Comparison of ENCODE assay signal across 1 cellular context in genomic region chr5:134873987-134874830, GRCh38.
A peak's percentile ranks its signal among the peaks of the same experiment; 100 is the strongest.
TF ChIP-seq lines count a peak whose summit lies in the region.

TSS of gene TXNDC15 (plus strand) at chr5:134874371. CDS start at chr5:134874428, 57 bp downstream.

TF ChIP-seq in K562, 482 proteins besides CTCF, POLR2A, EP300 and RAD21 (continued from another document and continues in another):
- TF ChIP-seq, protein P1, sequence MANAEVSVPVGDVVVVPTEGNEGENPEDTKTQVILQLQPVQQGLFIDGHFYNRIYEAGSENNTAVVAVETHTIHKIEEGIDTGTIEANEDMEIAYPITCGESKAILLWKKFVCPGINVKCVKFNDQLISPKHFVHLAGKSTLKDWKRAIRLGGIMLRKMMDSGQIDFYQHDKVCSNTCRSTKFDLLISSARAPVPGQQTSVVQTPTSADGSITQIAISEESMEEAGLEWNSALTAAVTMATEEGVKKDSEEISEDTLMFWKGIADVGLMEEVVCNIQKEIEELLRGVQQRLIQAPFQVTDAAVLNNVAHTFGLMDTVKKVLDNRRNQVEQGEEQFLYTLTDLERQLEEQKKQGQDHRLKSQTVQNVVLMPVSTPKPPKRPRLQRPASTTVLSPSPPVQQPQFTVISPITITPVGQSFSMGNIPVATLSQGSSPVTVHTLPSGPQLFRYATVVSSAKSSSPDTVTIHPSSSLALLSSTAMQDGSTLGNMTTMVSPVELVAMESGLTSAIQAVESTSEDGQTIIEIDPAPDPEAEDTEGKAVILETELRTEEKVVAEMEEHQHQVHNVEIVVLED (CRISPR knock-in tag; IDR thresholded peaks at IDR 0.05): peak; percentile 59
- TF ChIP-seq ZNF184 (CRISPR knock-in tag; IDR thresholded peaks at IDR 0.05) (no peak), BRD4 (IDR thresholded peaks at IDR 0.05) (0 out of 2 replicates have a peak, but pooled peaks have one; percentile 7), CXXC5 (CRISPR knock-in tag; IDR thresholded peaks at IDR 0.05) (peak; percentile 81), ARNT (IDR thresholded peaks at IDR 0.05) (no peak), ZNF740 (CRISPR knock-in tag; IDR thresholded peaks at IDR 0.05) (peak; percentile 16; the same call in 1 of the 2 replicates), ZNF740 (tag; IDR thresholded peaks at IDR 0.05) (no peak), TAF1 (IDR thresholded peaks at IDR 0.05; ENCODE audit: control insufficient read depth, extremely low read depth, insufficient read depth, low read length, severe bottlenecking) (peak; percentile 94), ZNF217 (CRISPR knock-in tag; IDR thresholded peaks at IDR 0.05) (no peak), DMBX1 (CRISPR knock-in tag; IDR thresholded peaks at IDR 0.05; ENCODE audit: borderline replicate concordance) (peak; percentile 70), FUS (optimal IDR thresholded peaks at IDR 0.05; ENCODE audit: low read depth, low read length) (no peak), PHB (CRISPR knock-in tag; IDR thresholded peaks at IDR 0.05) (no peak), PTTG1 (tag; IDR thresholded peaks at IDR 0.05; ENCODE audit: low read depth) (no peak), BRD9 (IDR thresholded peaks at IDR 0.05; ENCODE audit: low read depth, partially characterized antibody) (no peak), CHD2 (IDR thresholded peaks at IDR 0.05; ENCODE audit: low read depth, low read length) (0 out of 2 replicates have a peak, but pooled peaks have one; percentile 21), ZNF609 (CRISPR knock-in tag; IDR thresholded peaks at IDR 0.05; ENCODE audit: borderline replicate concordance) (no peak), ZBTB2 (IDR thresholded peaks at IDR 0.05) (no peak), GATA2 (CRISPR knock-in tag; IDR thresholded peaks at IDR 0.05) (no peak), SIX5 (IDR thresholded peaks at IDR 0.05; ENCODE audit: borderline replicate concordance in 1 of 2, insufficient read depth in 1 of 2, low read depth in 1 of 2, low read length in 2 of 2) (peak; percentile 16 to 18; a peak in 2 of 4 replicates), CCNT2 (IDR thresholded peaks at IDR 0.05; ENCODE audit: borderline replicate concordance, extremely low read depth, insufficient read length, low read depth, low read length) (peak; percentile 76), SIN3A (IDR thresholded peaks at IDR 0.05; ENCODE audit: borderline replicate concordance in 2 of 2, control insufficient read depth in 1 of 2, low read depth in 2 of 2, low read length in 2 of 2) (peak in 1 of 2 experiments; percentile 51; a peak in 1 of 4 replicates), NKRF (IDR thresholded peaks at IDR 0.05; ENCODE audit: borderline replicate concordance) (0 out of 2 replicates have a peak, but pooled peaks have one; percentile 27), DIDO1 (tag; IDR thresholded peaks at IDR 0.05; ENCODE audit: low read depth) (no peak), U2AF2 (optimal IDR thresholded peaks at IDR 0.05; ENCODE audit: low read depth, low read length) (no peak), PTBP1 (IDR thresholded peaks at IDR 0.05; ENCODE audit: low read depth, low read length) (no peak), ZBTB7A (IDR thresholded peaks at IDR 0.05; ENCODE audit: borderline replicate concordance, control insufficient read depth, low read depth, low read length) (no peak; the same call in 1 of the 2 replicates), NCOR1 (IDR thresholded peaks at IDR 0.05) (peak; percentile 31), KDM5B (IDR thresholded peaks at IDR 0.05; ENCODE audit: insufficient replicate concordance, low read depth, low read length) (peak; percentile 96)
- TF ChIP-seq, protein P2, sequence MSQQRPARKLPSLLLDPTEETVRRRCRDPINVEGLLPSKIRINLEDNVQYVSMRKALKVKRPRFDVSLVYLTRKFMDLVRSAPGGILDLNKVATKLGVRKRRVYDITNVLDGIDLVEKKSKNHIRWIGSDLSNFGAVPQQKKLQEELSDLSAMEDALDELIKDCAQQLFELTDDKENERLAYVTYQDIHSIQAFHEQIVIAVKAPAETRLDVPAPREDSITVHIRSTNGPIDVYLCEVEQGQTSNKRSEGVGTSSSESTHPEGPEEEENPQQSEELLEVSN (IDR thresholded peaks at IDR 0.05; ENCODE audit: borderline replicate concordance in 1 of 2, extremely low read depth in 1 of 2, insufficient read depth in 1 of 2, insufficient read length in 1 of 2, low read depth in 1 of 2, low read length in 1 of 2, poor library complexity in 1 of 2, severe bottlenecking in 1 of 2): peak in 1 of 2 experiments; percentile 46
- TF ChIP-seq, protein P3, sequence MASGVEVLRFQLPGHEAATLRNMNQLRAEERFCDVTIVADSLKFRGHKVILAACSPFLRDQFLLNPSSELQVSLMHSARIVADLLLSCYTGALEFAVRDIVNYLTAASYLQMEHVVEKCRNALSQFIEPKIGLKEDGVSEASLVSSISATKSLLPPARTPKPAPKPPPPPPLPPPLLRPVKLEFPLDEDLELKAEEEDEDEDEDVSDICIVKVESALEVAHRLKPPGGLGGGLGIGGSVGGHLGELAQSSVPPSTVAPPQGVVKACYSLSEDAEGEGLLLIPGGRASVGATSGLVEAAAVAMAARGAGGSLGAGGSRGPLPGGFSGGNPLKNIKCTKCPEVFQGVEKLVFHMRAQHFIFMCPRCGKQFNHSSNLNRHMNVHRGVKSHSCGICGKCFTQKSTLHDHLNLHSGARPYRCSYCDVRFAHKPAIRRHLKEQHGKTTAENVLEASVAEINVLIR (CRISPR knock-in tag; IDR thresholded peaks at IDR 0.05): 0 out of 2 replicates have a peak, but pooled peaks have one; percentile 23
- TF ChIP-seq, protein P4, sequence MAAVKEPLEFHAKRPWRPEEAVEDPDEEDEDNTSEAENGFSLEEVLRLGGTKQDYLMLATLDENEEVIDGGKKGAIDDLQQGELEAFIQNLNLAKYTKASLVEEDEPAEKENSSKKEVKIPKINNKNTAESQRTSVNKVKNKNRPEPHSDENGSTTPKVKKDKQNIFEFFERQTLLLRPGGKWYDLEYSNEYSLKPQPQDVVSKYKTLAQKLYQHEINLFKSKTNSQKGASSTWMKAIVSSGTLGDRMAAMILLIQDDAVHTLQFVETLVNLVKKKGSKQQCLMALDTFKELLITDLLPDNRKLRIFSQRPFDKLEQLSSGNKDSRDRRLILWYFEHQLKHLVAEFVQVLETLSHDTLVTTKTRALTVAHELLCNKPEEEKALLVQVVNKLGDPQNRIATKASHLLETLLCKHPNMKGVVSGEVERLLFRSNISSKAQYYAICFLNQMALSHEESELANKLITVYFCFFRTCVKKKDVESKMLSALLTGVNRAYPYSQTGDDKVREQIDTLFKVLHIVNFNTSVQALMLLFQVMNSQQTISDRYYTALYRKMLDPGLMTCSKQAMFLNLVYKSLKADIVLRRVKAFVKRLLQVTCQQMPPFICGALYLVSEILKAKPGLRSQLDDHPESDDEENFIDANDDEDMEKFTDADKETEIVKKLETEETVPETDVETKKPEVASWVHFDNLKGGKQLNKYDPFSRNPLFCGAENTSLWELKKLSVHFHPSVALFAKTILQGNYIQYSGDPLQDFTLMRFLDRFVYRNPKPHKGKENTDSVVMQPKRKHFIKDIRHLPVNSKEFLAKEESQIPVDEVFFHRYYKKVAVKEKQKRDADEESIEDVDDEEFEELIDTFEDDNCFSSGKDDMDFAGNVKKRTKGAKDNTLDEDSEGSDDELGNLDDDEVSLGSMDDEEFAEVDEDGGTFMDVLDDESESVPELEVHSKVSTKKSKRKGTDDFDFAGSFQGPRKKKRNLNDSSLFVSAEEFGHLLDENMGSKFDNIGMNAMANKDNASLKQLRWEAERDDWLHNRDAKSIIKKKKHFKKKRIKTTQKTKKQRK (IDR thresholded peaks at IDR 0.05; ENCODE audit: borderline replicate concordance, low read depth, low read length): no peak
